Comparison of ENCODE assay signal across 23 cellular contexts in the genomic region with DNA sequence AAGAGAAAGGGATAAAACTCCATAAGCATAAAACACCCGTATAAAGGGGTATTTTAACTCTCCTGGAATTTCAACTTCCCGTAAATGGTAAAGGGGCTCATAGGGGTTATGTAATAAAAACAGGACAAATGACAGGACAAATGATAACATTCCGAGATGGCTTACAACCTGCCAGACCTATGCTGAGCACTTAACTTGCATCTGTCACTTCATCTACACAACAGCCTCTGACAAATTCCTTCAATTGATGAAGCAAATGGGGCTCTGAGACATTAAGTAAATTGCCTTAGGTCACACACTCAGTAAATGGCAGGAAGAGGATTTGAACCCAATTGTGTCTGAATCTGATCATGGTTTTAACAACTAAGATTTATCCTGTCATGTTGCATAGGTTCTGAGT.
DNase-seq lines count a peak whose midpoint lies in the region; ATAC-seq and TF ChIP-seq lines count a peak whose summit lies in the region.
"Had no signal": no experiment of that assay in that cellular context is flagged by ENCODE, and none has a peak within 500 bp of the region (broad histone marks: within the 10 kb centered on the region; RNA-seq: fewer than 3 reads in every experiment).

No MANE protein-coding gene starts in this region.

- 86% methylated on average over 3 of the region's 3 CpGs for WGBS in mammary epithelial cell (ENCODE audit: low coverage, missing lambda C conversion rate)
- WGBS in mesenchymal stem cell = 100% methylated on average over 1 of the region's 3 CpGs
- 40% methylated on average over 3 of the region's 3 CpGs; no CpG with 5 or more reads in 1 of the 2 donors for WGBS in gastroesophageal sphincter (ENCODE audit: low coverage in 1 of 2), 2 donors

- no peak overlapping the region for H3K18ac ChIP-seq in mesenchymal stem cell (ENCODE audit: low read depth in 1 of 2, low read length in 2 of 2)

- DNase-seq in mammary epithelial cell = no peak
- no peak for DNase-seq in breast epithelium (ENCODE audit: low spot score in 2 of 2)
- DNase-seq in WERI-Rb-1 = peak; percentile 29
- DNase-seq in mesenchymal stem cell = no peak
- no peak for DNase-seq in osteocyte (ENCODE audit: extremely low spot score, unreplicated experiment)
- no peak for DNase-seq in NCI-H510A treated with DMSO at 0.1 percent for 48 hours (lab: John Stamatoyannopoulos, UW)
- DNase-seq in activated CD4-positive, alpha-beta T cell treated with anti-CD3 and anti-CD28 coated beads, Interleukin-2, amount 50 U/mL, for 4 hours = no peak
- DNase-seq: Caco-2; CD4-positive, CD25-positive, alpha-beta regulatory T cell; CD8-positive, alpha-beta T cell; DMS153; DMS79; EL; GDM1; H9 had no signal

- no peak overlapping the region for H2BK120ac ChIP-seq in mesenchymal stem cell (ENCODE audit: low read depth, low read length)

- BruUV-seq in mammary epithelial cell (replicated peaks; lab: Mats Ljungman, UMichigan) = no TSS peak

- TF ChIP-seq EP300 in gastroesophageal sphincter (IDR thresholded peaks at IDR 0.05) = no peak

- H3K79me2 ChIP-seq in mammary epithelial cell (ENCODE audit: insufficient read depth, low read length) = no peaks in the 10 kb centered on the region

- H3K4me3 ChIP-seq in mammary epithelial cell (replicated peaks in 1 of 3; ENCODE audit: insufficient read depth in 1 of 3, low read depth in 2 of 3, low read length in 3 of 3) = no peak overlapping the region
- H3K4me3 ChIP-seq in breast epithelium = no peak overlapping the region
- no peak overlapping the region for H3K4me3 ChIP-seq in WERI-Rb-1 (ENCODE audit: low read depth, low read length)
- H3K4me3 ChIP-seq in mesenchymal stem cell (ENCODE audit: insufficient read depth in 1 of 2, low read depth in 1 of 2, low read length in 2 of 2) = no peak overlapping the region
- H3K4me3 ChIP-seq in gastroesophageal sphincter = no peak overlapping the region
- H3K4me3 ChIP-seq: BLaER1, GM12878, GM23338 had no signal

- H3K27me3 Mint-ChIP-seq in osteocyte (ENCODE audit: unreplicated experiment) = no peaks in the 10 kb centered on the region
- H3K27me3 Mint-ChIP-seq: B cell; CD4-positive, CD25-positive, alpha-beta regulatory T cell had no signal

- in situ Hi-C loops in mammary epithelial cell (cut with MboI; ENCODE audit: low sequenced_read_pairs in 2 of 2) = no loop called here

- no peak overlapping the region for H2AK5ac ChIP-seq in mesenchymal stem cell (ENCODE audit: low read length, severe bottlenecking)

- H2AFZ ChIP-seq in mammary epithelial cell (ENCODE audit: low read depth, low read length) (peak overlapping the region; percentile 81), mesenchymal stem cell (ENCODE audit: low read depth, low read length) (no peak overlapping the region)
- H2AFZ ChIP-seq: GM23338 had no signal

- H3K23ac ChIP-seq in mesenchymal stem cell (ENCODE audit: low read length in 2 of 2) = no peak overlapping the region

- H4K91ac ChIP-seq in mesenchymal stem cell (ENCODE audit: low read length) = no peak overlapping the region

- dilution Hi-C loops in mammary epithelial cell (cut with HindIII; ENCODE audit: low sequenced_read_pairs) = no loop called here

- TF ChIP-seq CTCF in mammary epithelial cell (conservative IDR thresholded peaks at IDR 0.05 in 1 of 2, IDR thresholded peaks at IDR 0.05 in 1 of 2; ENCODE audit: extremely low read depth in 1 of 2, insufficient read depth in 1 of 2, low read depth in 1 of 2, low read length in 2 of 2) (no peak), breast epithelium (IDR thresholded peaks at IDR 0.05) (no peak), WERI-Rb-1 (IDR thresholded peaks at IDR 0.05; ENCODE audit: low read depth, low read length) (no peak), osteocyte (IDR thresholded peaks at IDR 0.05) (no peak), gastroesophageal sphincter (IDR thresholded peaks at IDR 0.05) (no peak)

- H3K9ac ChIP-seq in mammary epithelial cell (ENCODE audit: insufficient read depth, low read length) (no peak overlapping the region), mesenchymal stem cell (ENCODE audit: low read length) (no peak overlapping the region)
- H3K9ac ChIP-seq: BLaER1 had no signal

- peaks cover 12% of the 10 kb centered on the region for H3K9me3 Mint-ChIP-seq in osteocyte (ENCODE audit: unreplicated experiment)
- H3K9me3 Mint-ChIP-seq: CD8-positive, alpha-beta T cell; GM23338; H9 had no signal

- peak overlapping the region; percentile 97 for H3K27ac Mint-ChIP-seq in osteocyte (ENCODE audit: unreplicated experiment)
- H3K27ac Mint-ChIP-seq: B cell; CD4-positive, CD25-positive, alpha-beta regulatory T cell; CD8-positive, alpha-beta T cell; GM23338 had no signal

- intact Hi-C loops in mammary epithelial cell (cut with micrococcal nuclease) = no loop called here
- intact Hi-C loops in breast epithelium (cut with DNase I; ENCODE audit: low total_unique reads) = no loop called here

- no peak for ATAC-seq in gastroesophageal sphincter
- ATAC-seq: CD8-positive, alpha-beta T cell; GM12878; GM23338; HCT116 had no signal

- no peaks in the 10 kb centered on the region for H3K36me3 ChIP-seq in mammary epithelial cell (ENCODE audit: insufficient read depth, low read length)
- no peaks in the 10 kb centered on the region for H3K36me3 ChIP-seq in breast epithelium
- no peaks in the 10 kb centered on the region for H3K36me3 ChIP-seq in WERI-Rb-1
- no peaks in the 10 kb centered on the region for H3K36me3 ChIP-seq in mesenchymal stem cell (ENCODE audit: control insufficient read depth in 1 of 2, insufficient read depth in 2 of 2, low read depth in 1 of 2, low read length in 2 of 2)
- no peaks in the 10 kb centered on the region for H3K36me3 ChIP-seq in gastroesophageal sphincter
- H3K36me3 ChIP-seq: BLaER1 had no signal

- no peak overlapping the region for H2BK12ac ChIP-seq in mesenchymal stem cell (ENCODE audit: low read length in 2 of 2)

- H3K36me3 Mint-ChIP-seq in osteocyte (ENCODE audit: unreplicated experiment) = no peaks in the 10 kb centered on the region
- H3K36me3 Mint-ChIP-seq: CD4-positive, CD25-positive, alpha-beta regulatory T cell; CD8-positive, alpha-beta T cell had no signal

- H3K4me3 Mint-ChIP-seq in osteocyte (ENCODE audit: unreplicated experiment) = no peak overlapping the region
- H3K4me3 Mint-ChIP-seq: B cell; CD4-positive, CD25-positive, alpha-beta regulatory T cell; CD8-positive, alpha-beta T cell; GM23338; H9 had no signal

- H3K4me1 ChIP-seq in mammary epithelial cell (ENCODE audit: insufficient read depth, low read length) (peaks cover 38% of the 10 kb centered on the region), breast epithelium (no peaks in the 10 kb centered on the region), mesenchymal stem cell (ENCODE audit: control insufficient read depth, insufficient read depth, low read depth, low read length) (no peaks in the 10 kb centered on the region), gastroesophageal sphincter (no peaks in the 10 kb centered on the region)
- H3K4me1 ChIP-seq: BLaER1, Caco-2 had no signal

- H3K79me1 ChIP-seq in mesenchymal stem cell (replicated peaks; ENCODE audit: low read length, poor library complexity, severe bottlenecking) = no peaks in the 10 kb centered on the region

- no peaks in the 10 kb centered on the region for H3K27me3 ChIP-seq in mammary epithelial cell (ENCODE audit: insufficient read depth, low read length)
- H3K27me3 ChIP-seq in breast epithelium = no peaks in the 10 kb centered on the region
- H3K27me3 ChIP-seq in WERI-Rb-1 (ENCODE audit: insufficient read depth, low read depth, severe bottlenecking) = no peaks in the 10 kb centered on the region
- no peaks in the 10 kb centered on the region for H3K27me3 ChIP-seq in mesenchymal stem cell (ENCODE audit: control insufficient read depth in 1 of 2, insufficient read depth in 1 of 2, low read length in 2 of 2)
- no peaks in the 10 kb centered on the region for H3K27me3 ChIP-seq in gastroesophageal sphincter
- H3K27me3 ChIP-seq: BLaER1 had no signal

- CTCF ChIA-PET in mammary epithelial cell (lab: Charles Lee; ENCODE audit: low non-redundant PET) = no interaction called here

- H3K27ac ChIP-seq in mammary epithelial cell (ENCODE audit: insufficient read depth, low read depth, low read length) = peak overlapping the region; percentile 47
- H3K27ac ChIP-seq in breast epithelium = no peak overlapping the region
- H3K27ac ChIP-seq in WERI-Rb-1 = no peak overlapping the region
- no peak overlapping the region for H3K27ac ChIP-seq in mesenchymal stem cell (ENCODE audit: low read length, poor library complexity, severe bottlenecking)
- no peak overlapping the region for H3K27ac ChIP-seq in gastroesophageal sphincter
- H3K27ac ChIP-seq: 22Rv1, BLaER1, C4-2B had no signal

- H4K8ac ChIP-seq in mesenchymal stem cell (ENCODE audit: low read length) = no peak overlapping the region

- no peak overlapping the region for H3K14ac ChIP-seq in mesenchymal stem cell (ENCODE audit: low read length in 2 of 2)

- no peak overlapping the region for H3K4me2 ChIP-seq in mammary epithelial cell (ENCODE audit: insufficient read depth, low read depth, low read length)
- no peak overlapping the region for H3K4me2 ChIP-seq in mesenchymal stem cell (ENCODE audit: low read length, poor library complexity, severe bottlenecking)
- H3K4me2 ChIP-seq: BLaER1, GM23338 had no signal

- H3K9me3 ChIP-seq in mammary epithelial cell (replicated peaks; ENCODE audit: insufficient read depth, low read length) (peaks cover 5% of the 10 kb centered on the region), breast epithelium (no peaks in the 10 kb centered on the region), WERI-Rb-1 (ENCODE audit: severe bottlenecking) (no peaks in the 10 kb centered on the region), mesenchymal stem cell (ENCODE audit: control insufficient read depth, low read length) (no peaks in the 10 kb centered on the region), gastroesophageal sphincter (no peaks in the 10 kb centered on the region)
- H3K9me3 ChIP-seq: BLaER1, Caco-2 had no signal

- peak overlapping the region; percentile 19 for H2BK15ac ChIP-seq in mesenchymal stem cell (ENCODE audit: low read depth, poor library complexity, severe bottlenecking)

- H2BK5ac ChIP-seq in mesenchymal stem cell (ENCODE audit: low read depth, low read length, poor library complexity, severe bottlenecking) = no peak overlapping the region

- peaks cover 42% of the 10 kb centered on the region for H3K4me1 Mint-ChIP-seq in osteocyte (ENCODE audit: unreplicated experiment)
- H3K4me1 Mint-ChIP-seq: B cell; CD4-positive, CD25-positive, alpha-beta regulatory T cell had no signal

- H4K20me1 ChIP-seq in mammary epithelial cell (ENCODE audit: insufficient read depth, low read length) = no peaks in the 10 kb centered on the region
- H4K20me1 ChIP-seq: BLaER1 had no signal

- no peak overlapping the region for H3K4ac ChIP-seq in mesenchymal stem cell (ENCODE audit: low read depth in 1 of 2, low read length in 2 of 2)

- TF ChIP-seq POLR2A in breast epithelium (IDR thresholded peaks at IDR 0.05) (no peak), gastroesophageal sphincter (IDR thresholded peaks at IDR 0.05) (no peak)
